In genomic region chr1:26317612-26318337, GRCh38 we compare ENCODE assay signal across 9 cellular contexts. TPM values are rescaled to one million over a fixed set of nuclear protein-coding genes. Genes with fewer than 3 reads are reported as not detected.
DNase-seq lines count a peak whose midpoint lies in the region; ATAC-seq and TF ChIP-seq lines count a peak whose summit lies in the region.
"Had no signal": no experiment of that assay in that cellular context is flagged by ENCODE, and none has a peak within 500 bp of the region (broad histone marks: within the 10 kb centered on the region; RNA-seq: fewer than 3 reads in every experiment).

CD52 (plus strand) TSS chr1:26317958; CDS start chr1:26318018, 60 bp downstream.

- no peak within 1 kb of the TSS for H2BK15ac ChIP-seq in IMR-90 (ENCODE audit: low read depth, low read length)

- H4K91ac ChIP-seq in IMR-90 (ENCODE audit: insufficient read depth, low read depth, low read length) = no peak within 1 kb of the TSS

- H3K36me3 ChIP-seq in IMR-90 (ENCODE audit: control insufficient read depth, insufficient read depth, low read length) = no peaks in the 10 kb centered on the region
- H3K36me3 ChIP-seq in suprapubic skin = no peaks in the 10 kb centered on the region

- no peak within 1 kb of the TSS for H3K4me3 ChIP-seq in IMR-90 (ENCODE audit: insufficient read depth, low read depth, low read length)
- peak within 1 kb of the TSS; percentile 0 for H3K4me3 ChIP-seq in suprapubic skin

- no peak within 1 kb of the TSS for H2BK20ac ChIP-seq in IMR-90 (ENCODE audit: low read depth, low read length)

- H3K18ac ChIP-seq in IMR-90 (ENCODE audit: low read depth, low read length) = no peak within 1 kb of the TSS

- no peak for TF ChIP-seq CTCF in GM13977 (IDR thresholded peaks at IDR 0.05; ENCODE audit: extremely low read depth, insufficient read depth, missing control alignments)
- TF ChIP-seq CTCF in IMR-90 (conservative IDR thresholded peaks at IDR 0.05; ENCODE audit: low read depth, low read length) = no peak
- TF ChIP-seq CTCF in suprapubic skin (IDR thresholded peaks at IDR 0.05) = no peak

- peaks cover 40% of the 10 kb centered on the region for H3K36me3 Mint-ChIP-seq in activated CD8-positive, alpha-beta memory T cell treated with anti-CD3 and anti-CD28 coated beads, Interleukin-2, amount 10 ng/mL, durations not matched to agents 7 days and 5 days
- peaks cover 25% of the 10 kb centered on the region for H3K36me3 Mint-ChIP-seq in memory B cell

- in situ Hi-C loops in GM13977 (cut with MboI; ENCODE audit: low pct_unique_long_range_greater_than_20kb, low sequenced_read_pairs, unreplicated experiment) = no loop called here
- in situ Hi-C loops in IMR-90 (cut with MboI; ENCODE audit: low sequenced_read_pairs) = no loop called here

- no peaks in the 10 kb centered on the region for H3K79me1 ChIP-seq in IMR-90 (ENCODE audit: low read depth in 1 of 2, low read length in 2 of 2)

- H2BK5ac ChIP-seq in IMR-90 (ENCODE audit: low read depth, low read length, poor library complexity, severe bottlenecking) = no peak within 1 kb of the TSS

- H3K4me2 ChIP-seq in IMR-90 (ENCODE audit: low read depth, low read length) = no peak within 1 kb of the TSS

- intact Hi-C loops in IMR-90 (cut with micrococcal nuclease) = no loop called here

- no peak for TF ChIP-seq RAD21 in IMR-90 (IDR thresholded peaks at IDR 0.05; ENCODE audit: low read length)

- H2BK120ac ChIP-seq in IMR-90 (ENCODE audit: low read depth, low read length) = no peak within 1 kb of the TSS

- POLR2A ChIA-PET in IMR-90 (lab: Charles Lee; ENCODE audit: unreplicated experiment) = no interaction called here

- no TSS peak for BruUV-seq in IMR-90 (replicated peaks; lab: Mats Ljungman, UMichigan)

- H2AK9ac ChIP-seq in IMR-90 (replicated peaks; ENCODE audit: low read depth, low read length, poor library complexity) = no peak within 1 kb of the TSS

- dilution Hi-C loops in IMR-90 (cut with HindIII; ENCODE audit: low sequenced_read_pairs, unreplicated experiment) = no loop called here

- WGBS in IMR-90 (ENCODE audit: extremely low coverage in 2 of 2, insufficient read length in 1 of 2), 2 experiments = 44% methylated on average over 3 of the region's 12 CpGs; no CpG with 5 or more reads in 1 of the 2 experiments
- 76% methylated on average over 12 of the region's 12 CpGs for WGBS in suprapubic skin

- CTCF ChIA-PET in IMR-90 (lab: Yijun Ruan, JAX) = interaction anchor here (1.9 kb wide), 1 partner anchor 39 kb away, joined by 5 read pairs; no protein-coding TSS in a partner anchor
- CTCF ChIA-PET in activated CD8-positive, alpha-beta memory T cell treated with anti-CD3 and anti-CD28 coated beads, Interleukin-2, amount 10 ng/mL, durations not matched to agents 7 days and 5 days (lab: Charles Lee) = interaction anchor here (0.9 to 28.6 kb wide), 17 partner anchors 7 to 148 kb away, joined by 3 to 1010 read pairs (median 5); partner anchors contain the start of genes C1orf232, CEP85, SH3BGRL3 and UBXN11

- DNase-seq in GM13977 (ENCODE audit: low spot score) (peak; percentile 73), IMR-90 (no peak), memory B cell (ENCODE audit: low spot score in 2 of 2) (peak; percentile 30 to 60), suprapubic skin (ENCODE audit: low spot score in 2 of 2) (no peak), NCI-H2107 (lab: John Stamatoyannopoulos, UW) (no peak), NCI-H345 (lab: John Stamatoyannopoulos, UW) (no peak)
- peak; percentile 92 for DNase-seq in activated CD8-positive, alpha-beta memory T cell treated with anti-CD3 and anti-CD28 coated beads, Interleukin-2, amount 10 ng/mL, durations not matched to agents 7 days and 5 days

- H2AFZ ChIP-seq in IMR-90 (replicated peaks; ENCODE audit: low read length, poor library complexity) = peak within 1 kb of the TSS; percentile 63

- H3K4me1 Mint-ChIP-seq in activated CD8-positive, alpha-beta memory T cell treated with anti-CD3 and anti-CD28 coated beads, Interleukin-2, amount 10 ng/mL, durations not matched to agents 7 days and 5 days = peaks cover 75% of the 10 kb centered on the region
- H3K4me1 Mint-ChIP-seq in memory B cell = peaks cover 57% of the 10 kb centered on the region

- TF ChIP-seq EP300 in suprapubic skin (IDR thresholded peaks at IDR 0.05) = no peak

- H3K4me1 ChIP-seq in IMR-90 (ENCODE audit: control insufficient read depth, insufficient read depth, low read length) (peaks cover 5% of the 10 kb centered on the region), suprapubic skin (peaks cover 15% of the 10 kb centered on the region)

- peak within 1 kb of the TSS; percentile 97 for H3K4me3 Mint-ChIP-seq in activated CD8-positive, alpha-beta memory T cell treated with anti-CD3 and anti-CD28 coated beads, Interleukin-2, amount 10 ng/mL, durations not matched to agents 7 days and 5 days
- peak within 1 kb of the TSS; percentile 96 for H3K4me3 Mint-ChIP-seq in memory B cell

- no peaks in the 10 kb centered on the region for H4K20me1 ChIP-seq in IMR-90 (ENCODE audit: insufficient read depth, low read length)

- H3K9me1 ChIP-seq in IMR-90 (ENCODE audit: insufficient read depth, low read length) = no peaks in the 10 kb centered on the region

- no peak within 1 kb of the TSS for H3K56ac ChIP-seq in IMR-90 (ENCODE audit: extremely low read depth, insufficient read depth, low read length)

- no peak within 1 kb of the TSS for H4K5ac ChIP-seq in IMR-90 (ENCODE audit: low read depth, low read length)

- H3K9me3 ChIP-seq in IMR-90 (ENCODE audit: control insufficient read depth, insufficient read depth, low read length) (no peaks in the 10 kb centered on the region), suprapubic skin (no peaks in the 10 kb centered on the region)

- H3K27ac Mint-ChIP-seq in activated CD8-positive, alpha-beta memory T cell treated with anti-CD3 and anti-CD28 coated beads, Interleukin-2, amount 10 ng/mL, durations not matched to agents 7 days and 5 days = peak within 1 kb of the TSS; percentile 74
- peak within 1 kb of the TSS; percentile 81 for H3K27ac Mint-ChIP-seq in memory B cell

- ATAC-seq in IMR-90 (ENCODE audit: low read depth) (no peak), memory B cell (ENCODE audit: low read depth) (peak; percentile 66), HG03039 (IDR thresholded peaks at IDR 0.05; ENCODE audit: unreplicated experiment) (no peak)
- ATAC-seq in activated CD8-positive, alpha-beta memory T cell treated with anti-CD3 and anti-CD28 coated beads, Interleukin-2, amount 10 ng/mL, durations not matched to agents 7 days and 5 days = peak; percentile 83

- H3K27me3 ChIP-seq in IMR-90 (ENCODE audit: control insufficient read depth, insufficient read depth, low read length) = peaks cover 4% of the 10 kb centered on the region; the same call in 1 of the 2 replicates
- H3K27me3 ChIP-seq in suprapubic skin = no peaks in the 10 kb centered on the region

- no peak within 1 kb of the TSS for H3K23ac ChIP-seq in IMR-90 (ENCODE audit: low read depth, low read length)

- H3K14ac ChIP-seq in IMR-90 (replicated peaks; ENCODE audit: low read depth, low read length) = no peak within 1 kb of the TSS

- H3K27me3 Mint-ChIP-seq in activated CD8-positive, alpha-beta memory T cell treated with anti-CD3 and anti-CD28 coated beads, Interleukin-2, amount 10 ng/mL, durations not matched to agents 7 days and 5 days = no peaks in the 10 kb centered on the region
- no peaks in the 10 kb centered on the region for H3K27me3 Mint-ChIP-seq in memory B cell

- H3K4ac ChIP-seq in IMR-90 (ENCODE audit: low read depth, low read length) = no peak within 1 kb of the TSS

- H3K27ac ChIP-seq in IMR-90 (ENCODE audit: insufficient read depth, low read length) (no peak within 1 kb of the TSS), suprapubic skin (no peak within 1 kb of the TSS)

- TF ChIP-seq POLR2A in IMR-90 (IDR thresholded peaks at IDR 0.05; ENCODE audit: low read depth, low read length) = no peak
- TF ChIP-seq POLR2A in suprapubic skin (IDR thresholded peaks at IDR 0.05) = no peak

- no peaks in the 10 kb centered on the region for H3K9me3 Mint-ChIP-seq in activated CD8-positive, alpha-beta memory T cell treated with anti-CD3 and anti-CD28 coated beads, Interleukin-2, amount 10 ng/mL, durations not matched to agents 7 days and 5 days (ENCODE audit: low read depth)
- H3K9me3 Mint-ChIP-seq in memory B cell = peaks cover 3% of the 10 kb centered on the region

- H2AK5ac ChIP-seq in IMR-90 (ENCODE audit: low read depth, low read length) = peak within 1 kb of the TSS; percentile 30; the same call in 1 of the 2 replicates

- H3K9ac ChIP-seq in IMR-90 (ENCODE audit: low read depth, low read length) = no peak within 1 kb of the TSS

- no peak within 1 kb of the TSS for H4K8ac ChIP-seq in IMR-90 (ENCODE audit: low read depth in 2 of 2, low read length in 2 of 2)

TF ChIP-seq in IMR-90, 13 proteins besides CTCF, POLR2A, EP300 and RAD21 (continues in another document):
- no peak for TF ChIP-seq CHD1 (IDR thresholded peaks at IDR 0.05; ENCODE audit: low read depth, low read length)
- no peak for TF ChIP-seq BHLHE40 (IDR thresholded peaks at IDR 0.05; ENCODE audit: low read depth, low read length)
- TF ChIP-seq USF2 (IDR thresholded peaks at IDR 0.05; ENCODE audit: low read depth, low read length) = no peak
- TF ChIP-seq RFX5 (IDR thresholded peaks at IDR 0.05; ENCODE audit: low read depth, low read length) = no peak
- no peak for TF ChIP-seq CEBPB (IDR thresholded peaks at IDR 0.05; ENCODE audit: low read depth, low read length)
- no peak for TF ChIP-seq NFE2L2 (IDR thresholded peaks at IDR 0.05; ENCODE audit: low read depth, low read length)
- no peak for TF ChIP-seq RCOR1 (IDR thresholded peaks at IDR 0.05; ENCODE audit: insufficient replicate concordance, low read length)
- no peak for TF ChIP-seq MAZ (IDR thresholded peaks at IDR 0.05; ENCODE audit: borderline replicate concordance, low read depth, low read length)
- no peak for TF ChIP-seq MAFK (IDR thresholded peaks at IDR 0.05; ENCODE audit: low read depth, low read length)
- TF ChIP-seq SMC3 (IDR thresholded peaks at IDR 0.05; ENCODE audit: low read depth, low read length) = no peak
- TF ChIP-seq FOS (IDR thresholded peaks at IDR 0.05; ENCODE audit: low read depth, low read length) = no peak

RNA-seq across cellular contexts. Expression of gene CD52, which starts in this region (rescaled TPM):
- total RNA-seq in IMR-90 (2012; rRNA removed) (not detected in 2 replicates), suprapubic skin (10 to 100 TPM in 1 of 4 donors, 1 to 10 TPM in 3; 2.3 to 11.4 (median 9.9) TPM)
- polyA plus RNA-seq in IMR-90 (2012; rRNA removed) = 1.3 and 1.6 TPM in 2 replicates
- polyA plus RNA-seq in IMR-90 (2012; cell fraction: cytosol; rRNA removed) = 0.30 TPM in 1 of 2 replicates, not detected in the other
- polyA plus RNA-seq in IMR-90 (2012; cell fraction: nucleus; rRNA removed; ENCODE audit: low replicate concordance) = 0.36 TPM in 1 of 2 replicates, not detected in the other
- total RNA-seq in activated CD8-positive, alpha-beta memory T cell treated with anti-CD3 and anti-CD28 coated beads, Interleukin-2, amount 10 ng/mL, durations not matched to agents 7 days and 5 days = 100 to 1,000 TPM; 951 to 971 TPM
- total RNA-seq: fibroblast of villous mesenchyme had no signal

Comparison
In these comparisons a context has a peak if more than half of its experiments do, and no peak if none do; other contexts are left out.
1. RNA of gene CD52 (total RNA-seq): 951 to 971 TPM in activated CD8-positive, alpha-beta memory T cell treated with anti-CD3 and anti-CD28 coated beads, Interleukin-2, amount 10 ng/mL, durations not matched to agents 7 days and 5 days; 2.3 to 11.4 TPM in suprapubic skin and not detected in IMR-90; every median in the first group is over 10 times any median in the second.
2. DNase-seq: peak in GM13977 (single experiment), activated CD8-positive, alpha-beta memory T cell treated with anti-CD3 and anti-CD28 coated beads, Interleukin-2, amount 10 ng/mL, durations not matched to agents 7 days and 5 days (single experiment) and memory B cell (2 of 2); none in IMR-90 (single experiment), suprapubic skin (0 of 2), NCI-H2107 (single experiment) and NCI-H345 (single experiment).
3. ATAC-seq: peak in activated CD8-positive, alpha-beta memory T cell treated with anti-CD3 and anti-CD28 coated beads, Interleukin-2, amount 10 ng/mL, durations not matched to agents 7 days and 5 days (single experiment) and memory B cell (single experiment); none in IMR-90 (single experiment) and HG03039 (single experiment).